16 cellular contexts compared by ENCODE assay signal in genomic region chr19:51359294-51359693, GRCh38. TPM values are rescaled to one million over a fixed set of nuclear protein-coding genes. Genes with fewer than 3 reads are reported as not detected.
DNase-seq lines count a peak whose midpoint lies in the region; ATAC-seq and TF ChIP-seq lines count a peak whose summit lies in the region.
"Had no signal": no experiment of that assay in that cellular context is flagged by ENCODE, and none has a peak within 500 bp of the region (broad histone marks: within the 10 kb centered on the region; RNA-seq: fewer than 3 reads in every experiment).

No MANE protein-coding gene starts in this region.

- H3K4me1 Mint-ChIP-seq in activated CD8-positive, alpha-beta T cell treated with anti-CD3 and anti-CD28 coated beads for 36 hours (ENCODE audit: low read depth): peaks cover 51% of the 10 kb centered on the region
- H3K4me1 Mint-ChIP-seq in activated CD8-positive, alpha-beta T cell treated with anti-CD3 and anti-CD28 coated beads, Interleukin-2, amount 10 ng/mL, durations not matched to agents 7 days and 5 days (ENCODE audit: low read depth): peaks cover 64% of the 10 kb centered on the region
- peaks cover 27% of the 10 kb centered on the region for H3K4me1 Mint-ChIP-seq in stimulated activated memory B cell treated with anti-CD40 and anti-IgM and Interleukin-4, amounts not matched to agents 10 μg/mL and 1 μg/mL and 100 μg/mL, for 72 hours

- H3K36me3 ChIP-seq in gastroesophageal sphincter (no peaks in the 10 kb centered on the region), prostate gland (no peaks in the 10 kb centered on the region)
- H3K36me3 ChIP-seq: ovary, SJSA1, tibial nerve had no signal

- DNase-seq in activated CD8-positive, alpha-beta T cell treated with anti-CD3 and anti-CD28 coated beads for 36 hours: no peak
- DNase-seq in activated CD8-positive, alpha-beta T cell treated with anti-CD3 and anti-CD28 coated beads, Interleukin-2, amount 10 ng/mL, durations not matched to agents 7 days and 5 days: no peak
- DNase-seq in amniotic stem cell (lab: John Stamatoyannopoulos, UW): peak; percentile 20
- peak; percentile 89 for DNase-seq in stromal cell of bone marrow (ENCODE audit: low read depth)
- no peak for DNase-seq in activated naive CD4-positive, alpha-beta T cell treated with Interleukin-2 at 50 U/mL for 16 hours
- DNase-seq in prostate gland (ENCODE audit: low spot score): no peak
- DNase-seq: ACHN; activated naive CD4-positive, alpha-beta T cell; dorsolateral prefrontal cortex; NCI-H446 treated with DMSO at 0.1 percent for 48 hours; ovary had no signal

- POLR2A ChIA-PET in activated CD8-positive, alpha-beta T cell treated with anti-CD3 and anti-CD28 coated beads for 36 hours (lab: Charles Lee): interaction anchor here (1.1 to 1.2 kb wide), 4 partner anchors 9 to 17 kb away, joined by 3 to 4 read pairs (median 3); partner anchors contain the start of genes NKG7 and VSIG10L
- POLR2A ChIA-PET in activated CD8-positive, alpha-beta T cell treated with anti-CD3 and anti-CD28 coated beads, Interleukin-2, amount 10 ng/mL, durations not matched to agents 7 days and 5 days (lab: Charles Lee): interaction anchor here (1.0 kb wide), 1 partner anchor 36 kb away, joined by 5 read pairs; no protein-coding TSS in a partner anchor

- H3K27ac Mint-ChIP-seq in activated CD8-positive, alpha-beta T cell treated with anti-CD3 and anti-CD28 coated beads for 36 hours: peak overlapping the region; percentile 57
- H3K27ac Mint-ChIP-seq in activated CD8-positive, alpha-beta T cell treated with anti-CD3 and anti-CD28 coated beads, Interleukin-2, amount 10 ng/mL, durations not matched to agents 7 days and 5 days: no peak overlapping the region
- no peak overlapping the region for H3K27ac Mint-ChIP-seq in stimulated activated memory B cell treated with anti-CD40 and anti-IgM and Interleukin-4, amounts not matched to agents 10 μg/mL and 1 μg/mL and 100 μg/mL, for 72 hours

- no peak for TF ChIP-seq CTCF in activated CD8-positive, alpha-beta T cell treated with anti-CD3 and anti-CD28 coated beads for 36 hours (IDR thresholded peaks at IDR 0.05)
- TF ChIP-seq CTCF in gastroesophageal sphincter (IDR thresholded peaks at IDR 0.05) (no peak), prostate gland (IDR thresholded peaks at IDR 0.05) (no peak)

- H3K9me3 ChIP-seq in gastroesophageal sphincter (no peaks in the 10 kb centered on the region), prostate gland (no peaks in the 10 kb centered on the region)
- H3K9me3 ChIP-seq: ovary, SJSA1, tibial nerve had no signal

- H3K27me3 ChIP-seq in gastroesophageal sphincter (no peaks in the 10 kb centered on the region), prostate gland (replicated peaks; ENCODE audit: insufficient read depth) (no peaks in the 10 kb centered on the region)
- H3K27me3 ChIP-seq: dorsolateral prefrontal cortex, ovary, SJSA1, tibial nerve had no signal

- ATAC-seq in activated CD8-positive, alpha-beta T cell treated with anti-CD3 and anti-CD28 coated beads for 36 hours: no peak
- ATAC-seq in activated CD8-positive, alpha-beta T cell treated with anti-CD3 and anti-CD28 coated beads, Interleukin-2, amount 10 ng/mL, durations not matched to agents 7 days and 5 days: no peak
- ATAC-seq in gastroesophageal sphincter: no peak
- ATAC-seq in stimulated activated memory B cell treated with anti-CD40 and anti-IgM and Interleukin-4, amounts not matched to agents 10 μg/mL and 1 μg/mL and 100 μg/mL, for 72 hours: no peak

- TF ChIP-seq EP300 in gastroesophageal sphincter (IDR thresholded peaks at IDR 0.05): no peak

- CTCF ChIA-PET in activated CD8-positive, alpha-beta T cell treated with anti-CD3 and anti-CD28 coated beads for 36 hours (lab: Charles Lee): interaction anchor here (0.5 to 1.6 kb wide), 11 partner anchors 9 to 156 kb away, joined by 3 to 4 read pairs (median 3); partner anchors contain the start of genes LIM2, NKG7 and SIGLEC10
- CTCF ChIA-PET in activated CD8-positive, alpha-beta T cell treated with anti-CD3 and anti-CD28 coated beads, Interleukin-2, amount 10 ng/mL, durations not matched to agents 7 days and 5 days (lab: Charles Lee): interaction anchor here (0.9 to 1.7 kb wide), 6 partner anchors 10 to 80 kb away, joined by 3 to 6 read pairs (median 4); no protein-coding TSS in a partner anchor

- no peak overlapping the region for H3K4me3 Mint-ChIP-seq in activated CD8-positive, alpha-beta T cell treated with anti-CD3 and anti-CD28 coated beads for 36 hours
- no peak overlapping the region for H3K4me3 Mint-ChIP-seq in activated CD8-positive, alpha-beta T cell treated with anti-CD3 and anti-CD28 coated beads, Interleukin-2, amount 10 ng/mL, durations not matched to agents 7 days and 5 days
- no peak overlapping the region for H3K4me3 Mint-ChIP-seq in stimulated activated memory B cell treated with anti-CD40 and anti-IgM and Interleukin-4, amounts not matched to agents 10 μg/mL and 1 μg/mL and 100 μg/mL, for 72 hours

- no peak overlapping the region for H3K4me3 ChIP-seq in gastroesophageal sphincter
- H3K4me3 ChIP-seq in prostate gland: no peak overlapping the region
- H3K4me3 ChIP-seq: dorsolateral prefrontal cortex, ovary, SJSA1, tibial nerve had no signal

- H3K4me1 ChIP-seq in gastroesophageal sphincter: peaks cover 0 to 44% (median 6%) of the 10 kb centered on the region in 3 donors
- peaks cover under 1% of the 10 kb centered on the region for H3K4me1 ChIP-seq in prostate gland (replicated peaks)

- WGBS in gastroesophageal sphincter (ENCODE audit: low coverage in 1 of 2), 2 donors: 32 to 50% methylated on average over 2 to 3 of the region's 4 CpGs
- 89% methylated on average over 4 of the region's 4 CpGs for WGBS in prostate gland

- H3K36me3 Mint-ChIP-seq in activated CD8-positive, alpha-beta T cell treated with anti-CD3 and anti-CD28 coated beads for 36 hours (ENCODE audit: low read depth): peaks cover 31% of the 10 kb centered on the region
- H3K36me3 Mint-ChIP-seq in activated CD8-positive, alpha-beta T cell treated with anti-CD3 and anti-CD28 coated beads, Interleukin-2, amount 10 ng/mL, durations not matched to agents 7 days and 5 days (ENCODE audit: low read depth): peaks cover 26% of the 10 kb centered on the region
- peaks cover 17% of the 10 kb centered on the region for H3K36me3 Mint-ChIP-seq in stimulated activated memory B cell treated with anti-CD40 and anti-IgM and Interleukin-4, amounts not matched to agents 10 μg/mL and 1 μg/mL and 100 μg/mL, for 72 hours

- intact Hi-C loops in activated CD8-positive, alpha-beta T cell treated with anti-CD3 and anti-CD28 coated beads for 36 hours (cut with micrococcal nuclease): no loop called here
- intact Hi-C loops in prostate gland (cut with DNase I): no loop called here

- no peaks in the 10 kb centered on the region for H3K9me3 Mint-ChIP-seq in activated CD8-positive, alpha-beta T cell treated with anti-CD3 and anti-CD28 coated beads for 36 hours
- H3K9me3 Mint-ChIP-seq in activated CD8-positive, alpha-beta T cell treated with anti-CD3 and anti-CD28 coated beads, Interleukin-2, amount 10 ng/mL, durations not matched to agents 7 days and 5 days (ENCODE audit: insufficient read depth): no peaks in the 10 kb centered on the region
- H3K9me3 Mint-ChIP-seq in stimulated activated memory B cell treated with anti-CD40 and anti-IgM and Interleukin-4, amounts not matched to agents 10 μg/mL and 1 μg/mL and 100 μg/mL, for 72 hours: no peaks in the 10 kb centered on the region

- peak overlapping the region in 3 of 4 donors; percentile 46 to 98 (median 58) for H3K27ac ChIP-seq in gastroesophageal sphincter
- H3K27ac ChIP-seq in prostate gland: no peak overlapping the region
- H3K27ac ChIP-seq: ovary, SJSA1 had no signal

- TF ChIP-seq POLR2A in gastroesophageal sphincter (IDR thresholded peaks at IDR 0.05) (no peak), prostate gland (IDR thresholded peaks at IDR 0.05) (no peak)

- no peaks in the 10 kb centered on the region for H3K27me3 Mint-ChIP-seq in activated CD8-positive, alpha-beta T cell treated with anti-CD3 and anti-CD28 coated beads for 36 hours
- no peaks in the 10 kb centered on the region for H3K27me3 Mint-ChIP-seq in activated CD8-positive, alpha-beta T cell treated with anti-CD3 and anti-CD28 coated beads, Interleukin-2, amount 10 ng/mL, durations not matched to agents 7 days and 5 days (ENCODE audit: low read depth)
- no peaks in the 10 kb centered on the region for H3K27me3 Mint-ChIP-seq in stimulated activated memory B cell treated with anti-CD40 and anti-IgM and Interleukin-4, amounts not matched to agents 10 μg/mL and 1 μg/mL and 100 μg/mL, for 72 hours

RNA-seq across cellular contexts. Expression of gene ETFB, which starts 6.9 kb away (rescaled TPM):
- total RNA-seq in activated CD8-positive, alpha-beta T cell treated with anti-CD3 and anti-CD28 coated beads for 36 hours: 100 to 1,000 TPM; 151 to 162 TPM
- total RNA-seq in activated CD8-positive, alpha-beta T cell treated with anti-CD3 and anti-CD28 coated beads, Interleukin-2, amount 10 ng/mL, durations not matched to agents 7 days and 5 days: 100 to 1,000 TPM; 137 to 141 TPM
- 100 to 1,000 TPM in 2 of 4 donors, 10 to 100 TPM in 2; 96.2 to 136 (median 103) TPM for total RNA-seq in gastroesophageal sphincter
- 100 to 1,000 TPM in 1 of 2 donors, 10 to 100 TPM in 1; 82.8 to 118 TPM for total RNA-seq in prostate gland

RNA-seq across cellular contexts. Expression of gene CLDND2, which starts 9.5 kb away (rescaled TPM):
- total RNA-seq in activated CD8-positive, alpha-beta T cell treated with anti-CD3 and anti-CD28 coated beads for 36 hours: 1 to 10 TPM; 5.0 to 5.4 TPM
- total RNA-seq in activated CD8-positive, alpha-beta T cell treated with anti-CD3 and anti-CD28 coated beads, Interleukin-2, amount 10 ng/mL, durations not matched to agents 7 days and 5 days: 1 to 10 TPM; 8.5 to 10.0 TPM
- total RNA-seq in gastroesophageal sphincter: not detected
- 1 to 10 TPM in 1 of 2 donors, not detected in 1; 4.2 TPM for total RNA-seq in prostate gland
- total RNA-seq: SJSA1, tibial nerve had no signal

RNA-seq across cellular contexts. Expression of gene NKG7, which starts 13.2 kb away (rescaled TPM):
- 100 to 1,000 TPM; 258 to 283 TPM for total RNA-seq in activated CD8-positive, alpha-beta T cell treated with anti-CD3 and anti-CD28 coated beads for 36 hours
- total RNA-seq in activated CD8-positive, alpha-beta T cell treated with anti-CD3 and anti-CD28 coated beads, Interleukin-2, amount 10 ng/mL, durations not matched to agents 7 days and 5 days: 100 to 1,000 TPM; 401 to 410 TPM
- total RNA-seq in gastroesophageal sphincter (1 to 10 TPM in 1 of 4 donors, under 1 TPM in 2, not detected in 1; 0.58 to 2.0 (median 0.67) TPM), prostate gland (1 to 10 TPM in 1 of 2 donors, not detected in 1; 1.8 TPM)
- total RNA-seq: H1, SJSA1 had no signal

RNA-seq across cellular contexts. Expression of gene VSIG10L, which starts 17.4 kb away (rescaled TPM):
- total RNA-seq in activated CD8-positive, alpha-beta T cell treated with anti-CD3 and anti-CD28 coated beads for 36 hours: 1 to 10 TPM; 3.6 to 3.7 TPM
- 1 to 10 TPM; 1.8 to 2.0 TPM for total RNA-seq in activated CD8-positive, alpha-beta T cell treated with anti-CD3 and anti-CD28 coated beads, Interleukin-2, amount 10 ng/mL, durations not matched to agents 7 days and 5 days
- 1 to 10 TPM; 1.5 to 3.6 (median 2.5) TPM for total RNA-seq in gastroesophageal sphincter
- 1 to 10 TPM; 2.3 to 9.9 TPM for total RNA-seq in prostate gland

RNA-seq across cellular contexts. Expression of gene LIM2, which starts 28.5 kb away (rescaled TPM):
- 1 to 10 TPM; 1.4 to 2.6 TPM for total RNA-seq in activated CD8-positive, alpha-beta T cell treated with anti-CD3 and anti-CD28 coated beads for 36 hours
- not detected for total RNA-seq in activated CD8-positive, alpha-beta T cell treated with anti-CD3 and anti-CD28 coated beads, Interleukin-2, amount 10 ng/mL, durations not matched to agents 7 days and 5 days
- total RNA-seq in gastroesophageal sphincter: not detected
- total RNA-seq in prostate gland: not detected
- total RNA-seq: dorsolateral prefrontal cortex, H1, ovary, SJSA1, tibial nerve had no signal

Comparison
In these comparisons a context has a peak if more than half of its experiments do, and no peak if none do; other contexts are left out.
1. DNase-seq: peak in amniotic stem cell (single experiment) and stromal cell of bone marrow (single experiment); none in activated CD8-positive, alpha-beta T cell treated with anti-CD3 and anti-CD28 coated beads for 36 hours (single experiment), activated CD8-positive, alpha-beta T cell treated with anti-CD3 and anti-CD28 coated beads, Interleukin-2, amount 10 ng/mL, durations not matched to agents 7 days and 5 days (single experiment), activated naive CD4-positive, alpha-beta T cell treated with Interleukin-2 at 50 U/mL for 16 hours (single experiment) and prostate gland (single experiment).
2. H3K27ac ChIP-seq: peak in gastroesophageal sphincter (3 of 4); none in prostate gland (0 of 2).
3. RNA of gene NKG7, which starts 13.2 kb away (total RNA-seq): 401 to 410 TPM in activated CD8-positive, alpha-beta T cell treated with anti-CD3 and anti-CD28 coated beads, Interleukin-2, amount 10 ng/mL, durations not matched to agents 7 days and 5 days and 258 to 283 TPM in activated CD8-positive, alpha-beta T cell treated with anti-CD3 and anti-CD28 coated beads for 36 hours; 1.8 TPM in prostate gland and 0.58 to 2.0 TPM in gastroesophageal sphincter; every median in the first group is over 10 times any median in the second.